ENCODE assay signal across 11 cellular contexts in genomic region chr13:114017028-114017630, GRCh38. TPM values are rescaled to one million over a fixed set of nuclear protein-coding genes. Genes with fewer than 3 reads are reported as not detected.
DNase-seq lines count a peak whose midpoint lies in the region; ATAC-seq and TF ChIP-seq lines count a peak whose summit lies in the region.
"Had no signal": no experiment of that assay in that cellular context is flagged by ENCODE, and none has a peak within 500 bp of the region (broad histone marks: within the 10 kb centered on the region; RNA-seq: fewer than 3 reads in every experiment).

No MANE protein-coding gene starts in this region.

- TF ChIP-seq CTCF in endodermal cell (conservative IDR thresholded peaks at IDR 0.05) (peak; percentile 70), smooth muscle cell (IDR thresholded peaks at IDR 0.05; ENCODE audit: borderline replicate concordance, insufficient read depth, poor library complexity, severe bottlenecking) (peak; percentile 32)
- TF ChIP-seq CTCF in CD8-positive, alpha-beta T cell (IDR thresholded peaks at IDR 0.05), result no peak

- H3K27me3 Mint-ChIP-seq in endodermal cell (ENCODE audit: insufficient read depth), result no peaks in the 10 kb centered on the region
- H3K27me3 Mint-ChIP-seq in CD8-positive, alpha-beta T cell (ENCODE audit: low read depth), result no peaks in the 10 kb centered on the region
- H3K27me3 Mint-ChIP-seq: activated CD4-positive, alpha-beta T cell treated with anti-CD3 and anti-CD28 coated beads, Interleukin-2, amount 10 ng/mL, durations not matched to agents 7 days and 5 days had no signal

- WGBS in endodermal cell (ENCODE audit: insufficient coverage in 1 of 2, insufficient read length in 1 of 2), 2 experiments, result 91 to 92% methylated on average over 25 to 29 of the region's 29 CpGs
- 89% methylated on average over 29 of the region's 29 CpGs for WGBS in smooth muscle cell (ENCODE audit: low lambda C conversion rate)

- DNase-seq in activated naive CD4-positive, alpha-beta T cell treated with anti-CD3 and anti-CD28 coated beads, Interleukin-2, amount 50 U/mL, for 72 hours (ENCODE audit: low spot score in 2 of 2), result no peak
- DNase-seq in activated naive CD4-positive, alpha-beta T cell (lab: John Stamatoyannopoulos, UW), result no peak
- DNase-seq in NT2/D1 (ENCODE audit: low read depth, low spot score) (peak; percentile 20), endodermal cell (peak; percentile 82), smooth muscle cell (lab: John Stamatoyannopoulos, UW; ENCODE audit: unreplicated experiment) (no peak), sciatic nerve (ENCODE audit: low spot score) (no peak)
- DNase-seq in CD8-positive, alpha-beta T cell, result no peak
- DNase-seq: activated CD4-positive, alpha-beta T cell treated with anti-CD3 and anti-CD28 coated beads, Interleukin-2, amount 10 ng/mL, durations not matched to agents 7 days and 5 days; NCI-H1417 had no signal

- no peaks in the 10 kb centered on the region for H3K4me1 Mint-ChIP-seq in endodermal cell
- H3K4me1 Mint-ChIP-seq in CD8-positive, alpha-beta T cell (ENCODE audit: low read depth), result no peaks in the 10 kb centered on the region

- H3K4me2 ChIP-seq in smooth muscle cell, result no peak overlapping the region

- POLR2A ChIA-PET in CD8-positive, alpha-beta T cell (lab: Charles Lee), result no interaction called here

- H3K4me3 Mint-ChIP-seq in endodermal cell, result no peak overlapping the region
- H3K4me3 Mint-ChIP-seq in CD8-positive, alpha-beta T cell, result no peak overlapping the region
- H3K4me3 Mint-ChIP-seq: activated CD4-positive, alpha-beta T cell treated with anti-CD3 and anti-CD28 coated beads, Interleukin-2, amount 10 ng/mL, durations not matched to agents 7 days and 5 days had no signal

- ATAC-seq in activated naive CD4-positive, alpha-beta T cell treated with anti-CD3 and anti-CD28 coated beads, Interleukin-2, amount 50 U/mL, for 72 hours, result no peak
- ATAC-seq in sciatic nerve (no peak), GM18502 (IDR thresholded peaks at IDR 0.05; ENCODE audit: poor library complexity, unreplicated experiment) (no peak)
- ATAC-seq in CD8-positive, alpha-beta T cell, result no peak

- no peak overlapping the region for H3K4me3 ChIP-seq in NT2/D1 (ENCODE audit: insufficient read length, low read depth)
- H3K4me3 ChIP-seq in endodermal cell (ENCODE audit: low read length), result no peak overlapping the region
- H3K4me3 ChIP-seq in smooth muscle cell, result no peak overlapping the region
- no peak overlapping the region for H3K4me3 ChIP-seq in CD8-positive, alpha-beta T cell (ENCODE audit: low read depth, low read length)

- H3K36me3 Mint-ChIP-seq in activated naive CD4-positive, alpha-beta T cell treated with anti-CD3 and anti-CD28 coated beads, Interleukin-2, amount 50 U/mL, for 72 hours, result no peaks in the 10 kb centered on the region
- peaks cover 15% of the 10 kb centered on the region for H3K36me3 Mint-ChIP-seq in endodermal cell (ENCODE audit: low read depth)
- H3K36me3 Mint-ChIP-seq in CD8-positive, alpha-beta T cell, result peaks cover 60% of the 10 kb centered on the region

- peaks cover 28% of the 10 kb centered on the region for H3K4me1 ChIP-seq in NT2/D1 (ENCODE audit: insufficient read depth, insufficient read length)
- no peaks in the 10 kb centered on the region for H3K4me1 ChIP-seq in endodermal cell (ENCODE audit: control insufficient read depth, insufficient read depth, low read length)
- no peaks in the 10 kb centered on the region for H3K4me1 ChIP-seq in smooth muscle cell (ENCODE audit: low read depth)
- no peaks in the 10 kb centered on the region for H3K4me1 ChIP-seq in CD8-positive, alpha-beta T cell (ENCODE audit: insufficient read depth, low read length)

- intact Hi-C loops in sciatic nerve (cut with DNase I), result no loop called here
- intact Hi-C loops in CD8-positive, alpha-beta T cell (cut with DNase I, micrococcal nuclease), result loop anchor here in 1 of 2 experiments (10.0 kb wide), 1 partner anchor 202 kb away; no protein-coding TSS in a partner anchor

- H3K27me3 ChIP-seq in NT2/D1 (ENCODE audit: insufficient read depth, insufficient read length) (no peaks in the 10 kb centered on the region), endodermal cell (ENCODE audit: control insufficient read depth, insufficient read depth, low read length, poor library complexity, severe bottlenecking) (no peaks in the 10 kb centered on the region), smooth muscle cell (ENCODE audit: low read depth) (no peaks in the 10 kb centered on the region)
- no peaks in the 10 kb centered on the region for H3K27me3 ChIP-seq in CD8-positive, alpha-beta T cell (ENCODE audit: insufficient read depth, low read length)

- CTCF ChIA-PET in CD8-positive, alpha-beta T cell (lab: Charles Lee), result no interaction called here

- H3K36me3 ChIP-seq in NT2/D1 (ENCODE audit: insufficient read depth, insufficient read length, low read length) (peaks cover 73% of the 10 kb centered on the region), endodermal cell (ENCODE audit: control insufficient read depth, insufficient read depth, low read length) (no peaks in the 10 kb centered on the region), smooth muscle cell (ENCODE audit: low read depth) (no peaks in the 10 kb centered on the region)
- peaks cover 86% of the 10 kb centered on the region for H3K36me3 ChIP-seq in CD8-positive, alpha-beta T cell (ENCODE audit: insufficient read depth, low read length)

- no peaks in the 10 kb centered on the region for H3F3A ChIP-seq in smooth muscle cell (ENCODE audit: low read depth)

- H3K27ac ChIP-seq in endodermal cell (ENCODE audit: low read depth, low read length) (no peak overlapping the region), smooth muscle cell (ENCODE audit: low read depth) (no peak overlapping the region)
- H3K27ac ChIP-seq in CD8-positive, alpha-beta T cell (ENCODE audit: low read depth, low read length), result no peak overlapping the region

- H3K27ac Mint-ChIP-seq in activated naive CD4-positive, alpha-beta T cell treated with anti-CD3 and anti-CD28 coated beads, Interleukin-2, amount 50 U/mL, for 72 hours, result peak overlapping the region; percentile 65 to 85
- H3K27ac Mint-ChIP-seq in endodermal cell, result peak overlapping the region; percentile 56
- H3K27ac Mint-ChIP-seq in CD8-positive, alpha-beta T cell, result no peak overlapping the region
- H3K27ac Mint-ChIP-seq: activated CD4-positive, alpha-beta T cell treated with anti-CD3 and anti-CD28 coated beads, Interleukin-2, amount 10 ng/mL, durations not matched to agents 7 days and 5 days had no signal

- H3K79me2 ChIP-seq in smooth muscle cell (ENCODE audit: low read depth), result no peaks in the 10 kb centered on the region

- H4K20me1 ChIP-seq in smooth muscle cell (ENCODE audit: low read depth), result peaks cover 11% of the 10 kb centered on the region

- H3K9me3 Mint-ChIP-seq in activated naive CD4-positive, alpha-beta T cell treated with anti-CD3 and anti-CD28 coated beads, Interleukin-2, amount 50 U/mL, for 72 hours, result no peaks in the 10 kb centered on the region
- H3K9me3 Mint-ChIP-seq in endodermal cell, result no peaks in the 10 kb centered on the region
- H3K9me3 Mint-ChIP-seq in CD8-positive, alpha-beta T cell, result no peaks in the 10 kb centered on the region
- H3K9me3 Mint-ChIP-seq: activated CD4-positive, alpha-beta T cell treated with anti-CD3 and anti-CD28 coated beads, Interleukin-2, amount 10 ng/mL, durations not matched to agents 7 days and 5 days had no signal

- no peak overlapping the region for H2AFZ ChIP-seq in smooth muscle cell (ENCODE audit: low read depth)

- H3K9ac ChIP-seq in NT2/D1 (ENCODE audit: insufficient read length, low read depth), result no peak overlapping the region
- H3K9ac ChIP-seq in endodermal cell (ENCODE audit: extremely low read depth, low read length, poor library complexity, severe bottlenecking), result no peak overlapping the region
- H3K9ac ChIP-seq in smooth muscle cell (ENCODE audit: low read depth), result no peak overlapping the region

- H3K9me3 ChIP-seq in NT2/D1 (ENCODE audit: insufficient read depth, low read length), result 0 out of 2 replicates have a peak, but pooled peaks cover 4% of the 10 kb centered on the region
- no peaks in the 10 kb centered on the region for H3K9me3 ChIP-seq in endodermal cell (ENCODE audit: control insufficient read depth, low read length)
- H3K9me3 ChIP-seq in smooth muscle cell (replicated peaks; ENCODE audit: low read depth), result no peaks in the 10 kb centered on the region
- no peaks in the 10 kb centered on the region for H3K9me3 ChIP-seq in CD8-positive, alpha-beta T cell (ENCODE audit: low read length)

RNA-seq across cellular contexts. Expression of gene C13orf46, which starts 43.3 kb away (rescaled TPM):
- total RNA-seq in activated naive CD4-positive, alpha-beta T cell treated with anti-CD3 and anti-CD28 coated beads, Interleukin-2, amount 50 U/mL, for 72 hours, result 1 to 10 TPM in 1 of 2 donors, under 1 TPM in 1; 0.61 to 3.6 TPM
- under 1 TPM; 0.20 to 0.27 TPM for total RNA-seq in endodermal cell
- 0.14 TPM for polyA plus RNA-seq in endodermal cell (2013, experiment 1 of 2)
- polyA plus RNA-seq in endodermal cell (2013, experiment 2 of 2), result 0.25 TPM
- total RNA-seq in smooth muscle cell, result 5.8 TPM in 1 of 2 replicates, not detected in the other
- 0.26 and 0.87 TPM in 2 replicates for polyA plus RNA-seq in smooth muscle cell
- 3.6 TPM for total RNA-seq in sciatic nerve
- total RNA-seq in CD8-positive, alpha-beta T cell, result 10 to 100 TPM; 12.1 to 16.8 TPM
- total RNA-seq: RPMI7951 had no signal

Comparison
In these comparisons a context has a peak if more than half of its experiments do, and no peak if none do; other contexts are left out.
1. DNase-seq: peak in NT2/D1 (single experiment) and endodermal cell (single experiment); none in activated naive CD4-positive, alpha-beta T cell treated with anti-CD3 and anti-CD28 coated beads, Interleukin-2, amount 50 U/mL, for 72 hours (0 of 2), activated naive CD4-positive, alpha-beta T cell (0 of 4), smooth muscle cell (single experiment), sciatic nerve (single experiment) and CD8-positive, alpha-beta T cell (0 of 7).